Comparison of ENCODE assay signal across 16 cellular contexts in the genomic region with DNA sequence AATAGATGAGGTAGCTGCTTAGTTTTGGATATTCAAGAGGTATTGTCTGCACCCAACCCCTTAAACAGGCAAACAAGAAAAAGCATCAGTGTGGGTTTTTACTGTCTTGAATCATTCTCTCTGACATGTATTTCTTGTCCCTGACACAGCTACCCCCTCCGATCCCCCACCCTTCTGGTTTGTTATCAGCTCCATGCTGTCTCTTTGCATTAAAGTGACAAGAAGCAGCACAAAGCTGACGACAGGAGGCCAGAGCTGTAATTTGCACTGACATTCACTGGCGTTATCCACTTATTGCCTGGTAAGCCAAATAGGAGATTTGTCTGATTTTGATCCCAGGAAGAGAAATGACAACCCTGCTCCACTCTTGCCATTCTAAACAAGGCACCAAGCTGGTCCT.
"Had no signal": no experiment of that assay in that cellular context is flagged by ENCODE, and none has a peak within 500 bp of the region (broad histone marks: within the 10 kb centered on the region; RNA-seq: fewer than 3 reads in every experiment).

No MANE protein-coding gene starts in this region.

- DNase-seq: activated CD4-positive, alpha-beta memory T cell treated with anti-CD3 and anti-CD28 coated beads, Interleukin-2, amount 10 ng/mL, durations not matched to agents 7 days and 5 days; activated CD8-positive, alpha-beta memory T cell treated with anti-CD3 and anti-CD28 coated beads, Interleukin-2, amount 10 ng/mL, durations not matched to agents 7 days and 5 days; activated naive CD4-positive, alpha-beta T cell; activated naive CD8-positive, alpha-beta T cell treated with anti-CD3 and anti-CD28 coated beads for 36 hours; brain microvascular endothelial cell; dermis blood vessel endothelial cell; effector memory CD4-positive, alpha-beta T cell; esophagus squamous epithelium; heart right ventricle; naive thymus-derived CD4-positive, alpha-beta T cell; stimulated activated CD4-positive, alpha-beta T cell treated with anti-CD3 and anti-CD28 coated beads, Interleukin-12 subunit alpha, Interleukin-12 subunit beta, amount 100 ng/mL, for 4 hours; stimulated activated CD4-positive, alpha-beta T cell treated with anti-CD3 and anti-CD28 coated beads, Interleukin-1b, Interleukin-23, amount 100 ng/mL, for 48 hours; stimulated activated naive CD8-positive, alpha-beta T cell treated with anti-CD3 and anti-CD28 coated beads, Interleukin-15, Interleukin-2, amounts not matched to agents 100 U/mL and 50 U/mL, for 24 hours; SW 1271; T-helper 2 cell; tibial artery had no signal

- ATAC-seq: activated CD8-positive, alpha-beta memory T cell treated with anti-CD3 and anti-CD28 coated beads, Interleukin-2, amount 10 ng/mL, durations not matched to agents 7 days and 5 days; naive thymus-derived CD4-positive, alpha-beta T cell; stimulated activated naive CD8-positive, alpha-beta T cell treated with anti-CD3 and anti-CD28 coated beads, Interleukin-15, Interleukin-2, amounts not matched to agents 100 U/mL and 50 U/mL, for 24 hours had no signal
